ENCODE assay signal across 15 cellular contexts in genomic region chr3:174619244-174619643, GRCh38.
A peak's percentile ranks its signal among the peaks of the same experiment; 100 is the strongest.
DNase-seq lines count a peak whose midpoint lies in the region; TF ChIP-seq lines count a peak whose summit lies in the region.
"Had no signal": no experiment of that assay in that cellular context is flagged by ENCODE, and none has a peak within 500 bp of the region (broad histone marks: within the 10 kb centered on the region; RNA-seq: fewer than 3 reads in every experiment).

No MANE protein-coding gene starts in this region.

- H3K4me3 ChIP-seq in HL-60 (replicated peaks; ENCODE audit: insufficient read depth, low read length) (no peak overlapping the region), lower leg skin (ENCODE audit: low read depth, poor library complexity, severe bottlenecking) (no peak overlapping the region)
- H3K4me3 ChIP-seq: GM23338 had no signal

- H3K27me3 ChIP-seq in HL-60 (ENCODE audit: insufficient read depth, poor library complexity, severe bottlenecking) = no peaks in the 10 kb centered on the region

- DNase-seq in HL-60 (ENCODE audit: low read depth in 1 of 2, low spot score in 1 of 2) = no peak
- peak; percentile 24 for DNase-seq in NCI-H146 treated with DMSO at 0.1 percent for 48 hours (lab: John Stamatoyannopoulos, UW; ENCODE audit: unreplicated experiment)
- DNase-seq in NCI-H748 (lab: John Stamatoyannopoulos, UW; ENCODE audit: unreplicated experiment) = peak; percentile 75
- DNase-seq in fibroblast of peridontal ligament (ENCODE audit: extremely low read depth) = peak; percentile 41
- DNase-seq in T-helper 1 cell = no peak
- no peak for DNase-seq in DMS 273 (lab: John Stamatoyannopoulos, UW; ENCODE audit: unreplicated experiment)
- DNase-seq in lower leg skin (ENCODE audit: low spot score in 2 of 2) = no peak
- DNase-seq: CD8-positive, alpha-beta T cell; DND-41; GF-D8; NCI-H1417; NCI-H2227 treated with DMSO at 0.1 percent for 48 hours; NCI-H774; SW 1271 had no signal

- TF ChIP-seq POLR2A in lower leg skin (IDR thresholded peaks at IDR 0.05) = no peak

- intact Hi-C loops in lower leg skin (cut with DNase I; ENCODE audit: low total_unique reads) = no loop called here

- TF ChIP-seq CTCF in HL-60 (IDR thresholded peaks at IDR 0.05; ENCODE audit: insufficient read depth, low read length) (no peak), lower leg skin (IDR thresholded peaks at IDR 0.05) (no peak)

- peak overlapping the region; percentile 61 for H3K27ac ChIP-seq in HL-60 (replicated peaks)

Comparison
In these comparisons a context has a peak if more than half of its experiments do, and no peak if none do; other contexts are left out.
1. DNase-seq: peak in NCI-H146 treated with DMSO at 0.1 percent for 48 hours (single experiment), NCI-H748 (single experiment) and fibroblast of peridontal ligament (single experiment); none in HL-60 (0 of 2), T-helper 1 cell (0 of 5), DMS 273 (single experiment) and lower leg skin (0 of 2).